Comparison of ENCODE assay signal across 10 cellular contexts in genomic region chr15:40939909-40940801, GRCh38. TPM values are rescaled to one million over a fixed set of nuclear protein-coding genes. Genes with fewer than 3 reads are reported as not detected.
A peak's percentile ranks its signal among the peaks of the same experiment; 100 is the strongest.
DNase-seq lines count a peak whose midpoint lies in the region; ATAC-seq and TF ChIP-seq lines count a peak whose summit lies in the region.
"Had no signal": no experiment of that assay in that cellular context is flagged by ENCODE, and none has a peak within 500 bp of the region (broad histone marks: within the 10 kb centered on the region; RNA-seq: fewer than 3 reads in every experiment).

No MANE protein-coding gene starts in this region.

- TF ChIP-seq POLR2A in right lobe of liver (IDR thresholded peaks at IDR 0.05), result no peak

- no peaks in the 10 kb centered on the region for H3K9me3 Mint-ChIP-seq in activated T-cell treated with anti-CD3 and anti-CD28 coated beads, Interleukin-2, amount 50 U/mL, for 24 hours
- H3K9me3 Mint-ChIP-seq in activated T-helper 17 cell treated with anti-CD3 and anti-CD28 coated beads, Interleukin-2, amount 50 U/mL, for 72 hours, result no peaks in the 10 kb centered on the region

- ATAC-seq in activated T-helper 17 cell treated with anti-CD3 and anti-CD28 coated beads, Interleukin-2, amount 50 U/mL, for 72 hours (replicated peaks), result no peak
- ATAC-seq in right lobe of liver, result peak; percentile 0 to 31 (median 19)

- H3K27me3 Mint-ChIP-seq in activated T-cell treated with anti-CD3 and anti-CD28 coated beads, Interleukin-2, amount 50 U/mL, for 24 hours, result no peaks in the 10 kb centered on the region
- H3K27me3 Mint-ChIP-seq in activated T-helper 17 cell treated with anti-CD3 and anti-CD28 coated beads, Interleukin-2, amount 50 U/mL, for 72 hours, result no peaks in the 10 kb centered on the region

- peaks cover 29% of the 10 kb centered on the region for H3K4me1 Mint-ChIP-seq in activated T-cell treated with anti-CD3 and anti-CD28 coated beads, Interleukin-2, amount 50 U/mL, for 24 hours (ENCODE audit: low read depth)
- peaks cover 13% of the 10 kb centered on the region for H3K4me1 Mint-ChIP-seq in activated T-helper 17 cell treated with anti-CD3 and anti-CD28 coated beads, Interleukin-2, amount 50 U/mL, for 72 hours

- H3K4me3 ChIP-seq in right lobe of liver (no peak overlapping the region), thymus (ENCODE audit: low read length) (no peak overlapping the region)

- H3K27ac ChIP-seq in right lobe of liver (peak overlapping the region; percentile 23 to 78 (median 66)), thymus (ENCODE audit: low read depth) (peak overlapping the region; percentile 56)

- H3K27me3 ChIP-seq in right lobe of liver, result no peaks in the 10 kb centered on the region
- no peaks in the 10 kb centered on the region for H3K27me3 ChIP-seq in thymus (ENCODE audit: control insufficient read depth, insufficient read depth)

- H3K36me3 ChIP-seq in right lobe of liver (no peaks in the 10 kb centered on the region), thymus (ENCODE audit: control insufficient read depth, insufficient read depth) (no peaks in the 10 kb centered on the region)

- no peaks in the 10 kb centered on the region for H3K36me3 Mint-ChIP-seq in activated T-cell treated with anti-CD3 and anti-CD28 coated beads, Interleukin-2, amount 50 U/mL, for 24 hours (ENCODE audit: low read depth)
- no peaks in the 10 kb centered on the region for H3K36me3 Mint-ChIP-seq in activated T-helper 17 cell treated with anti-CD3 and anti-CD28 coated beads, Interleukin-2, amount 50 U/mL, for 72 hours (ENCODE audit: low read depth)

- intact Hi-C loops in right lobe of liver (cut with DNase I), result no loop called here

- no peak for TF ChIP-seq CTCF in right lobe of liver (IDR thresholded peaks at IDR 0.05)

- peak overlapping the region; percentile 1 for H3K4me3 Mint-ChIP-seq in activated T-cell treated with anti-CD3 and anti-CD28 coated beads, Interleukin-2, amount 50 U/mL, for 24 hours
- H3K4me3 Mint-ChIP-seq in activated T-helper 17 cell treated with anti-CD3 and anti-CD28 coated beads, Interleukin-2, amount 50 U/mL, for 72 hours, result peak overlapping the region; percentile 60

- H3K9me3 ChIP-seq in right lobe of liver (no peaks in the 10 kb centered on the region), thymus (ENCODE audit: control insufficient read depth) (no peaks in the 10 kb centered on the region)

- H3K4me1 ChIP-seq in right lobe of liver (peaks cover 0 to 35% (median 14%) of the 10 kb centered on the region in 4 donors), thymus (ENCODE audit: control insufficient read depth, insufficient read depth, low read length) (peaks cover 14% of the 10 kb centered on the region)

- peak overlapping the region; percentile 89 for H3K27ac Mint-ChIP-seq in activated T-cell treated with anti-CD3 and anti-CD28 coated beads, Interleukin-2, amount 50 U/mL, for 24 hours
- peak overlapping the region; percentile 60 for H3K27ac Mint-ChIP-seq in activated T-helper 17 cell treated with anti-CD3 and anti-CD28 coated beads, Interleukin-2, amount 50 U/mL, for 72 hours

- DNase-seq in activated T-cell treated with anti-CD3 and anti-CD28 coated beads, Interleukin-2, amount 50 U/mL, for 24 hours, result peak; percentile 53
- DNase-seq in activated T-cell treated with anti-CD3 and anti-CD28 coated beads, Interleukin-2, amount 50 U/mL, for 1 hour, result no peak
- DNase-seq in right lobe of liver, result peak in 1 of 3 donors; percentile 71
- DNase-seq in medulla oblongata (ENCODE audit: extremely low spot score), result no peak
- DNase-seq in HPDE6-E6E7 (ENCODE audit: extremely low spot score), result no peak
- no peak for DNase-seq in NCI-H748 treated with DMSO at 0.1 percent for 48 hours (lab: John Stamatoyannopoulos, UW)
- DNase-seq: activated CD8-positive, alpha-beta memory T cell treated with anti-CD3 and anti-CD28 coated beads, Interleukin-2, amount 50 U/mL, for 48 hours; NCI-H1048 had no signal

- WGBS in right lobe of liver (ENCODE audit: insufficient coverage, low coverage, low lambda C conversion rate, missing lambda C conversion rate), result 71% methylated on average over 5 of the region's 17 CpGs
- WGBS in thymus, result 21% methylated on average over 17 of the region's 17 CpGs

RNA-seq across cellular contexts. Expression of gene DLL4, which starts 11.0 kb away (rescaled TPM):
- total RNA-seq in activated T-helper 17 cell treated with anti-CD3 and anti-CD28 coated beads, Interleukin-2, amount 50 U/mL, for 72 hours, result not detected
- 1 to 10 TPM; 2.9 to 8.7 (median 4.2) TPM for total RNA-seq in right lobe of liver
- 5.9 TPM for polyA plus RNA-seq in thymus

RNA-seq across cellular contexts. Expression of gene CHAC1, which starts 13.1 kb away (rescaled TPM):
- 1 to 10 TPM; 2.4 to 6.8 TPM for total RNA-seq in activated T-helper 17 cell treated with anti-CD3 and anti-CD28 coated beads, Interleukin-2, amount 50 U/mL, for 72 hours
- 10 to 100 TPM in 2 of 6 experiments, 1 to 10 TPM in 1, under 1 TPM in 3; 0.22 to 11.6 (median 0.97) TPM for total RNA-seq in right lobe of liver
- 1.9 TPM for polyA plus RNA-seq in thymus

RNA-seq across cellular contexts. Expression of gene VPS18, which starts 45.9 kb away (rescaled TPM):
- total RNA-seq in activated T-helper 17 cell treated with anti-CD3 and anti-CD28 coated beads, Interleukin-2, amount 50 U/mL, for 72 hours, result 10 to 100 TPM in 1 of 2 donors, 1 to 10 TPM in 1; 5.6 to 12.0 TPM
- total RNA-seq in right lobe of liver, result 10 to 100 TPM in 5 of 6 experiments, 1 to 10 TPM in 1; 8.4 to 24.7 (median 12.9) TPM
- polyA plus RNA-seq in thymus, result 10.3 TPM
